ENCODE assay signal across 25 cellular contexts in genomic region chr3:11933529-11933928, GRCh38.
A peak's percentile ranks its signal among the peaks of the same experiment; 100 is the strongest.
DNase-seq lines count a peak whose midpoint lies in the region; ATAC-seq and TF ChIP-seq lines count a peak whose summit lies in the region.
"Had no signal": no experiment of that assay in that cellular context is flagged by ENCODE, and none has a peak within 500 bp of the region (broad histone marks: within the 10 kb centered on the region; RNA-seq: fewer than 3 reads in every experiment).

No MANE protein-coding gene starts in this region.

- no peak overlapping the region for H2BK5ac ChIP-seq in mesendoderm (ENCODE audit: low read length)

- no peak for TF ChIP-seq CTCF in parathyroid adenoma (IDR thresholded peaks at IDR 0.05)

- POLR2A ChIA-PET in naive thymus-derived CD4-positive, alpha-beta T cell (lab: Charles Lee), result no interaction called here

- H3K4ac ChIP-seq in mesendoderm (ENCODE audit: low read depth, low read length), result no peak overlapping the region

- no peak overlapping the region for H3K4me3 Mint-ChIP-seq in naive thymus-derived CD4-positive, alpha-beta T cell
- H3K4me3 Mint-ChIP-seq: CD14-positive monocyte; CD4-positive, alpha-beta memory T cell; CD4-positive, CD25-positive, alpha-beta regulatory T cell; CD8-positive, alpha-beta memory T cell had no signal

- H3K4me2 ChIP-seq in mesendoderm (ENCODE audit: low read length) (no peak overlapping the region), parathyroid adenoma (ENCODE audit: low read length) (no peak overlapping the region)
- H3K4me2 ChIP-seq: BLaER1 had no signal

- H3K4me3 ChIP-seq in mesendoderm (ENCODE audit: low read length) (no peak overlapping the region), parathyroid adenoma (ENCODE audit: low read depth, low read length) (no peak overlapping the region)
- no peak overlapping the region for H3K4me3 ChIP-seq in naive thymus-derived CD4-positive, alpha-beta T cell (ENCODE audit: low read length)
- H3K4me3 ChIP-seq: BLaER1, GM12878 had no signal

- no peak overlapping the region for H4K5ac ChIP-seq in mesendoderm (ENCODE audit: low read length)

- no peak overlapping the region for H4K8ac ChIP-seq in mesendoderm (ENCODE audit: low read depth, low read length)

- H3K27ac ChIP-seq in mesendoderm (ENCODE audit: low read depth, low read length), result no peak overlapping the region
- no peak overlapping the region for H3K27ac ChIP-seq in parathyroid adenoma
- no peak overlapping the region for H3K27ac ChIP-seq in naive thymus-derived CD4-positive, alpha-beta T cell (ENCODE audit: low read depth, low read length)
- H3K27ac ChIP-seq: BLaER1 had no signal

- H3K36me3 Mint-ChIP-seq in naive thymus-derived CD4-positive, alpha-beta T cell, result no peaks in the 10 kb centered on the region
- H3K36me3 Mint-ChIP-seq: CD14-positive monocyte; CD4-positive, alpha-beta memory T cell; CD4-positive, CD25-positive, alpha-beta regulatory T cell; CD8-positive, alpha-beta memory T cell had no signal

- intact Hi-C loops in naive thymus-derived CD4-positive, alpha-beta T cell (cut with micrococcal nuclease), result no loop called here

- no peaks in the 10 kb centered on the region for H3K27me3 ChIP-seq in mesendoderm (ENCODE audit: insufficient read depth, low read length, poor library complexity)
- H3K27me3 ChIP-seq in parathyroid adenoma (ENCODE audit: control insufficient read depth, insufficient read depth, low read length), result no peaks in the 10 kb centered on the region
- no peaks in the 10 kb centered on the region for H3K27me3 ChIP-seq in naive thymus-derived CD4-positive, alpha-beta T cell (ENCODE audit: control insufficient read depth in 2 of 2, insufficient read depth in 2 of 2, low read length in 2 of 2)
- H3K27me3 ChIP-seq: BE2C, BLaER1 had no signal

- H3K79me1 ChIP-seq in mesendoderm (ENCODE audit: low read length), result no peaks in the 10 kb centered on the region

- CTCF ChIA-PET in naive thymus-derived CD4-positive, alpha-beta T cell (lab: Charles Lee), result no interaction called here

- ATAC-seq in naive thymus-derived CD4-positive, alpha-beta T cell, result no peak
- no peak for ATAC-seq in GM18517 (IDR thresholded peaks at IDR 0.05; ENCODE audit: unreplicated experiment)
- ATAC-seq: GM12878 had no signal

- no peak overlapping the region for H3K18ac ChIP-seq in mesendoderm (ENCODE audit: low read length)

- H3K36me3 ChIP-seq in mesendoderm (ENCODE audit: control insufficient read depth, insufficient read depth, low read length) (no peaks in the 10 kb centered on the region), parathyroid adenoma (ENCODE audit: control insufficient read depth, insufficient read depth, low read length) (no peaks in the 10 kb centered on the region)
- no peaks in the 10 kb centered on the region for H3K36me3 ChIP-seq in naive thymus-derived CD4-positive, alpha-beta T cell (ENCODE audit: control insufficient read depth in 2 of 3, insufficient read depth in 3 of 3, low read length in 3 of 3)
- H3K36me3 ChIP-seq: BE2C, BLaER1 had no signal

- DNase-seq in activated CD8-positive, alpha-beta memory T cell treated with anti-CD3 and anti-CD28 coated beads for 24 hours, result peak; percentile 32
- DNase-seq in activated CD8-positive, alpha-beta memory T cell treated with anti-CD3 and anti-CD28 coated beads, Interleukin-2, amount 50 U/mL, for 4 hours, result no peak
- DNase-seq in mesendoderm (peak; percentile 31), GM19240 (ENCODE audit: insufficient read length, low spot score) (no peak)
- no peak for DNase-seq in naive thymus-derived CD4-positive, alpha-beta T cell
- DNase-seq: 8988T; ACHN; BE2C; C1 segment of cervical spinal cord; CD4-positive, alpha-beta memory T cell; CD4-positive, CD25-positive, alpha-beta regulatory T cell; CD8-positive, alpha-beta memory T cell; COR-L47; DMS 273 treated with DMSO at 0.1 percent for 48 hours; DMS153; DMS53; DMS79; DND-41; EL; GDM1 had no signal

- no peak overlapping the region for H3K56ac ChIP-seq in mesendoderm (ENCODE audit: low read length)

- no peak overlapping the region for H2BK15ac ChIP-seq in mesendoderm (replicated peaks; ENCODE audit: low read depth)

- H3K9ac ChIP-seq in mesendoderm (ENCODE audit: low read length), result no peak overlapping the region
- H3K9ac ChIP-seq in parathyroid adenoma, result no peak overlapping the region
- H3K9ac ChIP-seq: BLaER1 had no signal

- WGBS in mesendoderm (ENCODE audit: extremely low coverage, insufficient coverage, low lambda C conversion rate), result no CpG with 5 or more reads among the region's 9 CpGs

- peaks cover 0 to 5% (median 0%) of the 10 kb centered on the region in 11 donors for H3K9me3 Mint-ChIP-seq in naive thymus-derived CD4-positive, alpha-beta T cell

- H3K79me2 ChIP-seq in mesendoderm (ENCODE audit: control insufficient read depth, insufficient read depth, low read length), result no peaks in the 10 kb centered on the region
- H3K79me2 ChIP-seq in parathyroid adenoma, result no peaks in the 10 kb centered on the region

- H2BK120ac ChIP-seq in mesendoderm (ENCODE audit: low read depth, low read length), result no peak overlapping the region

- no peaks in the 10 kb centered on the region for H3K4me1 ChIP-seq in mesendoderm (ENCODE audit: control insufficient read depth, low read depth, low read length)
- peaks cover 18% of the 10 kb centered on the region for H3K4me1 ChIP-seq in parathyroid adenoma
- no peaks in the 10 kb centered on the region for H3K4me1 ChIP-seq in naive thymus-derived CD4-positive, alpha-beta T cell (ENCODE audit: control insufficient read depth in 2 of 2, insufficient read depth in 2 of 2, low read length in 2 of 2)
- H3K4me1 ChIP-seq: BE2C had no signal

- H3K27ac Mint-ChIP-seq in naive thymus-derived CD4-positive, alpha-beta T cell, result no peak overlapping the region
- H3K27ac Mint-ChIP-seq: CD14-positive monocyte; CD4-positive, alpha-beta memory T cell; CD4-positive, CD25-positive, alpha-beta regulatory T cell; CD8-positive, alpha-beta memory T cell had no signal

- no peak overlapping the region for H2AK5ac ChIP-seq in mesendoderm (ENCODE audit: low read length)

- H3K23ac ChIP-seq in mesendoderm (ENCODE audit: low read length), result no peak overlapping the region

- H3K27me3 Mint-ChIP-seq in naive thymus-derived CD4-positive, alpha-beta T cell, result peaks cover 0 to 26% (median 12%) of the 10 kb centered on the region in 5 donors

- no peaks in the 10 kb centered on the region for H3K9me3 ChIP-seq in parathyroid adenoma (ENCODE audit: control insufficient read depth, low read length)
- no peaks in the 10 kb centered on the region for H3K9me3 ChIP-seq in naive thymus-derived CD4-positive, alpha-beta T cell (ENCODE audit: control insufficient read depth in 2 of 3, low read length in 3 of 3)
- H3K9me3 ChIP-seq: BE2C had no signal

- no peaks in the 10 kb centered on the region for H3K4me1 Mint-ChIP-seq in naive thymus-derived CD4-positive, alpha-beta T cell
- H3K4me1 Mint-ChIP-seq: CD14-positive monocyte; CD4-positive, alpha-beta memory T cell; CD4-positive, CD25-positive, alpha-beta regulatory T cell; CD8-positive, alpha-beta memory T cell had no signal

- H2AFZ ChIP-seq in parathyroid adenoma, result peak overlapping the region; percentile 39

Comparison
In these comparisons a context has a peak if more than half of its experiments do, and no peak if none do; other contexts are left out.
1. DNase-seq: peak in activated CD8-positive, alpha-beta memory T cell treated with anti-CD3 and anti-CD28 coated beads for 24 hours (single experiment) and mesendoderm (single experiment); none in activated CD8-positive, alpha-beta memory T cell treated with anti-CD3 and anti-CD28 coated beads, Interleukin-2, amount 50 U/mL, for 4 hours (single experiment), GM19240 (single experiment) and naive thymus-derived CD4-positive, alpha-beta T cell (0 of 9).